8 cellular contexts compared by ENCODE assay signal in genomic region chr12:50025187-50026059, GRCh38. TPM values are rescaled to one million over a fixed set of nuclear protein-coding genes. Genes with fewer than 3 reads are reported as not detected.
DNase-seq lines count a peak whose midpoint lies in the region; ATAC-seq, FAIRE-seq and TF ChIP-seq lines count a peak whose summit lies in the region.

TSS of gene RACGAP1 (minus strand) at chr12:50025494. CDS start at chr12:50016715, 8,779 bp downstream.

- TF ChIP-seq CTCF in D721Med (IDR thresholded peaks at IDR 0.05; ENCODE audit: insufficient read depth, missing control alignments) (no peak), OCI-LY7 (conservative IDR thresholded peaks at IDR 0.05; ENCODE audit: low read length) (no peak)

- peak within 1 kb of the TSS; percentile 74 for H3K4me2 ChIP-seq in OCI-LY7 (ENCODE audit: low read length)

- intact Hi-C loops in OCI-LY7 (cut with micrococcal nuclease; ENCODE audit: unreplicated experiment): loop anchor here (2.0 kb wide), 1 partner anchor 19 kb away; no protein-coding TSS in a partner anchor

- H2AFZ ChIP-seq in OCI-LY7 (ENCODE audit: low read length): peak within 1 kb of the TSS; percentile 87

- no TSS peak for BruUV-seq in OCI-LY7 (replicated peaks; lab: Mats Ljungman, UMichigan)

- peak; percentile 74 for FAIRE-seq in D721Med (lab: Jason Lieb, UNC)

- DNase-seq in D721Med (ENCODE audit: insufficient read length, low spot score): peak; percentile 93
- peak; percentile 93 for DNase-seq in HuH-7.5 (ENCODE audit: low spot score)
- peak; percentile 100 for DNase-seq in OCI-LY7 (ENCODE audit: low spot score)
- DNase-seq in activated T-cell treated with anti-CD3 and anti-CD28 coated beads for 1 hour (ENCODE audit: low read depth): peak; percentile 89
- DNase-seq in epidermal melanocyte (ENCODE audit: insufficient read length, low spot score): peak; percentile 97
- DNase-seq in middle frontal gyrus (ENCODE audit: extremely low spot score, low spot score): peak; percentile 95
- peak; percentile 83 to 91 for DNase-seq in stimulated activated CD8-positive, alpha-beta memory T cell treated with anti-CD3 and anti-CD28 coated beads, Interleukin-2, amount 100 ng/mL, for 48 hours (ENCODE audit: low read depth in 2 of 2)

- no peaks in the 10 kb centered on the region for H3K9me2 ChIP-seq in OCI-LY7 (ENCODE audit: insufficient read depth, low read length)

- H3K79me2 ChIP-seq in OCI-LY7 (ENCODE audit: insufficient read depth, low read depth, low read length): peaks cover 48% of the 10 kb centered on the region

- CTCF ChIA-PET in OCI-LY7 (lab: Charles Lee; ENCODE audit: unreplicated experiment): interaction anchor here (0.6 to 1.8 kb wide), 3 partner anchors 14 to 197 kb away, joined by 3 to 9 read pairs (median 5); partner anchors contain the start of gene NCKAP5L

- peak within 1 kb of the TSS; percentile 76 for H3K27ac ChIP-seq in OCI-LY7 (ENCODE audit: low read depth, low read length, poor library complexity, severe bottlenecking)

- H3K4me3 ChIP-seq in OCI-LY7 (ENCODE audit: low read depth, low read length, poor library complexity, severe bottlenecking): peak within 1 kb of the TSS; percentile 95

- H4K20me1 ChIP-seq in OCI-LY7 (ENCODE audit: insufficient read depth, low read length): peaks cover 18% of the 10 kb centered on the region

- H3K9me3 ChIP-seq in OCI-LY7 (ENCODE audit: low read length): no peaks in the 10 kb centered on the region

- peaks cover 42% of the 10 kb centered on the region for H3K4me1 ChIP-seq in OCI-LY7 (ENCODE audit: insufficient read depth, low read length, poor library complexity, severe bottlenecking)

- peak; percentile 90 for ATAC-seq in GM21526 (IDR thresholded peaks at IDR 0.05; ENCODE audit: low FRiP score, unreplicated experiment)

- peaks cover 32% of the 10 kb centered on the region for H3K36me3 ChIP-seq in OCI-LY7 (ENCODE audit: insufficient read depth, low read length)

- POLR2A ChIA-PET in OCI-LY7 (lab: Charles Lee): interaction anchor here (0.6 to 2.6 kb wide), 16 partner anchors 9 to 362 kb away, joined by 3 to 29 read pairs (median 4); partner anchors contain the start of genes CERS5, COX14 and SMARCD1

RNA-seq across cellular contexts. Expression of gene RACGAP1, which starts in this region (rescaled TPM):
- 69.6 and 75.3 TPM in 2 replicates for total RNA-seq in OCI-LY7 (2014; rRNA removed; shearing (Covaris generic))
- 93.6 and 104 TPM in 2 replicates for total RNA-seq in OCI-LY7 (2022)

Comparison
In these comparisons a context has a peak if more than half of its experiments do, and no peak if none do; other contexts are left out.
1. Peak in every context shown above with its lines: DNase-seq, ATAC-seq, H3K4me3 ChIP-seq and H3K27ac ChIP-seq.